In genomic region chr21:25572895-25573310, GRCh38 we compare ENCODE assay signal across 9 cellular contexts. TPM values are rescaled to one million over a fixed set of nuclear protein-coding genes. Genes with fewer than 3 reads are reported as not detected.
DNase-seq lines count a peak whose midpoint lies in the region; ATAC-seq and TF ChIP-seq lines count a peak whose summit lies in the region.
"Had no signal": no experiment of that assay in that cellular context is flagged by ENCODE, and none has a peak within 500 bp of the region (broad histone marks: within the 10 kb centered on the region; RNA-seq: fewer than 3 reads in every experiment).

No MANE protein-coding gene starts in this region.

- intact Hi-C loops in PC-9 (cut with micrococcal nuclease; ENCODE audit: unreplicated experiment), result no loop called here

- H3K27ac ChIP-seq in PC-9, result no peak overlapping the region

- DNase-seq in Daoy (ENCODE audit: low read depth) (peak; percentile 29), HT1080 (ENCODE audit: low read depth) (peak; percentile 53), chondrocyte (ENCODE audit: low spot score) (no peak), NCI-H748 treated with DMSO at 0.1 percent for 48 hours (lab: John Stamatoyannopoulos, UW) (no peak), NCI-H2196 treated with DMSO at 0.1 percent for 48 hours (lab: John Stamatoyannopoulos, UW; ENCODE audit: unreplicated experiment) (no peak), NCI-H526 (lab: John Stamatoyannopoulos, UW) (no peak), PC-9 (no peak)

- CTCF ChIA-PET in PC-9 (lab: Charles Lee), result no interaction called here

- H3K4me1 ChIP-seq in PC-9 (replicated peaks; ENCODE audit: insufficient read depth), result peaks cover 6% of the 10 kb centered on the region; the same call in 1 of the 2 replicates

- no peaks in the 10 kb centered on the region for H3K27me3 ChIP-seq in PC-9 (ENCODE audit: insufficient read depth, low read depth)

- TF ChIP-seq CTCF in chondrocyte (IDR thresholded peaks at IDR 0.05) (no peak), PC-9 (conservative IDR thresholded peaks at IDR 0.05) (no peak)

- no peaks in the 10 kb centered on the region for H3K79me2 ChIP-seq in PC-9 (ENCODE audit: low read depth)

- no peaks in the 10 kb centered on the region for H3K9me3 Mint-ChIP-seq in chondrocyte (ENCODE audit: low read depth)

- H3F3A ChIP-seq in PC-9 (ENCODE audit: insufficient read depth, low read depth), result peaks cover 5% of the 10 kb centered on the region; the same call in 1 of the 2 replicates

- no peak overlapping the region for H2AFZ ChIP-seq in PC-9

- H3K9me2 ChIP-seq in PC-9 (ENCODE audit: insufficient read depth), result no peaks in the 10 kb centered on the region

- peaks cover 57% of the 10 kb centered on the region for H3K4me1 Mint-ChIP-seq in chondrocyte (ENCODE audit: low read depth)

- ATAC-seq in GM21515 (IDR thresholded peaks at IDR 0.05; ENCODE audit: unreplicated experiment), result peak; percentile 44

- POLR2A ChIA-PET in PC-9 (lab: Charles Lee; ENCODE audit: unreplicated experiment), result no interaction called here

- no peaks in the 10 kb centered on the region for H3K36me3 ChIP-seq in PC-9 (ENCODE audit: low read depth)

- H3K4me3 ChIP-seq in PC-9, result no peak overlapping the region
- H3K4me3 ChIP-seq: lung had no signal

- H3K27ac Mint-ChIP-seq in chondrocyte (ENCODE audit: unreplicated experiment), result peak overlapping the region; percentile 74

- BruUV-seq in PC-9 (replicated peaks; lab: Mats Ljungman, UMichigan), result no TSS peak

- H3K27me3 Mint-ChIP-seq in chondrocyte (ENCODE audit: low read depth), result no peaks in the 10 kb centered on the region

- no peak overlapping the region for H3K4me2 ChIP-seq in PC-9

- H3K36me3 Mint-ChIP-seq in chondrocyte (ENCODE audit: low read depth), result no peaks in the 10 kb centered on the region

- H3K9me3 ChIP-seq in PC-9 (ENCODE audit: insufficient read depth, low read depth), result no peaks in the 10 kb centered on the region

- H4K20me1 ChIP-seq in PC-9 (ENCODE audit: insufficient read depth), result no peaks in the 10 kb centered on the region

- H3K4me3 Mint-ChIP-seq in chondrocyte (ENCODE audit: unreplicated experiment), result no peak overlapping the region

RNA-seq across cellular contexts. Expression of gene MRPL39, which starts 34.4 kb away (rescaled TPM):
- total RNA-seq in Daoy (2014; rRNA removed; shearing (Covaris generic)), result 92.2 and 119 TPM in 2 replicates
- total RNA-seq in HT1080 (2014; rRNA removed; shearing (Covaris generic)), result 51.9 and 53.4 TPM in 2 replicates
- 42.7 and 44.0 TPM in 2 replicates for polyA plus RNA-seq in HT1080 (2015; cell fraction: cytosol; rRNA removed)
- polyA plus RNA-seq in HT1080 (2015; cell fraction: nucleus; rRNA removed), result 31.5 and 38.3 TPM in 2 replicates
- total RNA-seq in chondrocyte, result 21.0 to 22.7 TPM (median 21.5 TPM) in 3 replicates
- 15.5 and 21.2 TPM in 2 replicates for total RNA-seq in PC-9 (2021)

Comparison
In these comparisons a context has a peak if more than half of its experiments do, and no peak if none do; other contexts are left out.
1. DNase-seq: peak in Daoy (single experiment) and HT1080 (single experiment); none in chondrocyte (single experiment), NCI-H748 treated with DMSO at 0.1 percent for 48 hours (single experiment), NCI-H2196 treated with DMSO at 0.1 percent for 48 hours (single experiment), NCI-H526 (0 of 2) and PC-9 (0 of 2).